In the genomic region with DNA sequence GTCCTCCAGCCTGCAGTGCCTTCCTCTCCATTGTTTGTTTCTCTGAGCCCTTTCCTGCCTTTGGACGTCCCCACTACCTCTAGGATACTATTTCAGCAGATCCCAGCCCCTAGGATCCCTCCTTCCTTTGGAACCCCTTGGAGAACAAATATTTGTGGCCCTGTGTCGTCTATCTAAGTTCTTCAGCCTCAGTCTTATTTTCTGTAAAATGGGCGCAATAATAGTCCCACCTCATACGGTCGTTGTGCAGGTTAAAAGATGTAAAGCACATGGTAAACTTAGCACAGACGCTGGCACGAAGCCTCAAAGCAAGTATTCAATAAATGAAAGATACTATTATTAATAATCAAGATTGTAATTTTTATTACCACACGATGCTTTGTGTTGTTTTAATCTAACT, we compare ENCODE assay signal across 25 cellular contexts.
DNase-seq lines count a peak whose midpoint lies in the region; ATAC-seq, FAIRE-seq and TF ChIP-seq lines count a peak whose summit lies in the region.
"Had no signal": no experiment of that assay in that cellular context is flagged by ENCODE, and none has a peak within 500 bp of the region (broad histone marks: within the 10 kb centered on the region; RNA-seq: fewer than 3 reads in every experiment).

No MANE protein-coding gene starts in this region.

- TF ChIP-seq POLR2A in HepG2 (IDR thresholded peaks at IDR 0.05; ENCODE audit: insufficient read depth in 1 of 2, low read depth in 2 of 2, low read length in 2 of 2) (no peak), right lobe of liver (IDR thresholded peaks at IDR 0.05) (no peak)

- no peak overlapping the region for H3K4me3 Mint-ChIP-seq in glutamatergic neuron (ENCODE audit: unreplicated experiment)
- no peak overlapping the region for H3K4me3 Mint-ChIP-seq in stimulated activated memory B cell treated with anti-CD40 and anti-IgM and Interleukin-4, amounts not matched to agents 10 μg/mL and 1 μg/mL and 100 μg/mL, for 72 hours
- no peak overlapping the region for H3K4me3 Mint-ChIP-seq in activated naive CD4-positive, alpha-beta T cell treated with anti-CD3 and anti-CD28 coated beads, Interleukin-2, amount 10 ng/mL, durations not matched to agents 7 days and 5 days
- H3K4me3 Mint-ChIP-seq: B cell; CD4-positive, alpha-beta T cell; CD8-positive, alpha-beta T cell had no signal

- H3K9me3 ChIP-seq in HepG2 (ENCODE audit: low read length) (no peaks in the 10 kb centered on the region), right lobe of liver (no peaks in the 10 kb centered on the region)
- H3K9me3 ChIP-seq: A549; BLaER1 treated with 17β-estradiol and CSF1 and Interleukin-3, amounts not matched to agents 10 nM and 100 nM; Caco-2 had no signal

- TF ChIP-seq EP300 in HepG2 (IDR thresholded peaks at IDR 0.05; ENCODE audit: low read depth in 2 of 2, low read length in 2 of 2) (no peak), HepG2 (CRISPR knock-in tag; IDR thresholded peaks at IDR 0.05; ENCODE audit: borderline replicate concordance) (no peak)

- no peaks in the 10 kb centered on the region for H4K20me1 ChIP-seq in HepG2 (ENCODE audit: insufficient read depth, low read length)
- H4K20me1 ChIP-seq: BLaER1 treated with 17β-estradiol and CSF1 and Interleukin-3, amounts not matched to agents 10 nM and 100 nM had no signal

- H3K4me1 Mint-ChIP-seq in glutamatergic neuron (ENCODE audit: low read depth, unreplicated experiment), result peaks cover 10% of the 10 kb centered on the region
- no peaks in the 10 kb centered on the region for H3K4me1 Mint-ChIP-seq in stimulated activated memory B cell treated with anti-CD40 and anti-IgM and Interleukin-4, amounts not matched to agents 10 μg/mL and 1 μg/mL and 100 μg/mL, for 72 hours
- no peaks in the 10 kb centered on the region for H3K4me1 Mint-ChIP-seq in activated naive CD4-positive, alpha-beta T cell treated with anti-CD3 and anti-CD28 coated beads, Interleukin-2, amount 10 ng/mL, durations not matched to agents 7 days and 5 days
- H3K4me1 Mint-ChIP-seq: B cell had no signal

- H3K4me1 ChIP-seq in HepG2 (ENCODE audit: insufficient read depth, low read length) (no peaks in the 10 kb centered on the region), right lobe of liver (no peaks in the 10 kb centered on the region)
- H3K4me1 ChIP-seq: A549, Caco-2 had no signal

- WGBS in HepG2 (ENCODE audit: low lambda C conversion rate), result 43% methylated on average over 8 of the region's 8 CpGs
- 67% methylated on average over 8 of the region's 8 CpGs for WGBS in right lobe of liver (ENCODE audit: insufficient coverage, low coverage, low lambda C conversion rate, missing lambda C conversion rate)

- TF ChIP-seq CTCF in HepG2 (CRISPR knock-in tag; IDR thresholded peaks at IDR 0.05) (no peak), right lobe of liver (IDR thresholded peaks at IDR 0.05) (no peak), glutamatergic neuron (IDR thresholded peaks at IDR 0.05; ENCODE audit: partially characterized antibody, unreplicated experiment) (no peak)

- no peak for FAIRE-seq in HepG2 (lab: Jason Lieb, UNC)
- FAIRE-seq: A549, D721Med, GM12878, GM12892, GM18507 had no signal

- no peaks in the 10 kb centered on the region for H3K79me2 ChIP-seq in HepG2 (ENCODE audit: insufficient read depth, low read length)

- DNase-seq in HepG2 (ENCODE audit: low spot score) (no peak), right lobe of liver (no peak), glutamatergic neuron (no peak)
- DNase-seq in activated naive CD4-positive, alpha-beta T cell treated with anti-CD3 and anti-CD28 coated beads, Interleukin-2, amount 10 ng/mL, durations not matched to agents 7 days and 5 days, result no peak
- DNase-seq: AML-193; Caco-2; Calu3; CD4-positive, alpha-beta T cell; CD8-positive, alpha-beta T cell; DMS153; DMS53; DMS79; DND-41; EL; GDM1 had no signal

- TF ChIP-seq RAD21 in HepG2 (CRISPR knock-in tag; IDR thresholded peaks at IDR 0.05), result no peak

- H2AFZ ChIP-seq in HepG2 (ENCODE audit: low read length), result no peak overlapping the region

- no TSS peak for BruUV-seq in HepG2 (replicated peaks; lab: Mats Ljungman, UMichigan)

- in situ Hi-C loops in HepG2 (cut with HindIII; ENCODE audit: extremely low pct_ligation_motif_present, low pct_unique_long_range_greater_than_20kb), result loop anchor here (5.0 kb wide), 1 partner anchor 165 kb away; no protein-coding TSS in a partner anchor

- no peak overlapping the region for H3K9ac ChIP-seq in HepG2 (ENCODE audit: insufficient read depth, low read depth, low read length)
- H3K9ac ChIP-seq: BLaER1 treated with 17β-estradiol and CSF1 and Interleukin-3, amounts not matched to agents 10 nM and 100 nM had no signal

- ATAC-seq in HepG2, result no peak
- no peak for ATAC-seq in right lobe of liver
- ATAC-seq in stimulated activated memory B cell treated with anti-CD40 and anti-IgM and Interleukin-4, amounts not matched to agents 10 μg/mL and 1 μg/mL and 100 μg/mL, for 72 hours, result no peak
- ATAC-seq: A549; CD8-positive, alpha-beta T cell; GM12878 had no signal

- no peaks in the 10 kb centered on the region for H3K36me3 Mint-ChIP-seq in glutamatergic neuron (ENCODE audit: unreplicated experiment)
- H3K36me3 Mint-ChIP-seq in stimulated activated memory B cell treated with anti-CD40 and anti-IgM and Interleukin-4, amounts not matched to agents 10 μg/mL and 1 μg/mL and 100 μg/mL, for 72 hours, result no peaks in the 10 kb centered on the region
- no peaks in the 10 kb centered on the region for H3K36me3 Mint-ChIP-seq in activated naive CD4-positive, alpha-beta T cell treated with anti-CD3 and anti-CD28 coated beads, Interleukin-2, amount 10 ng/mL, durations not matched to agents 7 days and 5 days
- H3K36me3 Mint-ChIP-seq: CD8-positive, alpha-beta T cell had no signal

- H3K27me3 Mint-ChIP-seq in glutamatergic neuron (ENCODE audit: unreplicated experiment), result peaks cover 2% of the 10 kb centered on the region
- peaks cover 47% of the 10 kb centered on the region for H3K27me3 Mint-ChIP-seq in stimulated activated memory B cell treated with anti-CD40 and anti-IgM and Interleukin-4, amounts not matched to agents 10 μg/mL and 1 μg/mL and 100 μg/mL, for 72 hours
- H3K27me3 Mint-ChIP-seq in activated naive CD4-positive, alpha-beta T cell treated with anti-CD3 and anti-CD28 coated beads, Interleukin-2, amount 10 ng/mL, durations not matched to agents 7 days and 5 days, result peaks cover 36% of the 10 kb centered on the region

- no peak overlapping the region for H3K4me3 ChIP-seq in HepG2 (replicated peaks in 1 of 3; ENCODE audit: insufficient read depth in 1 of 3, low read depth in 2 of 3, low read length in 3 of 3)
- no peak overlapping the region for H3K4me3 ChIP-seq in right lobe of liver
- H3K4me3 ChIP-seq: A549; BLaER1 treated with 17β-estradiol and CSF1 and Interleukin-3, amounts not matched to agents 10 nM and 100 nM; GM12878 had no signal

- POLR2A ChIA-PET in HepG2 (lab: Yijun Ruan, JAX), result no interaction called here

- H3K27me3 ChIP-seq in HepG2 (ENCODE audit: control insufficient read depth in 1 of 2, insufficient read depth in 2 of 2, low read length in 2 of 2), result no peaks in the 10 kb centered on the region
- H3K27me3 ChIP-seq in right lobe of liver, result no peaks in the 10 kb centered on the region
- H3K27me3 ChIP-seq: BLaER1 treated with 17β-estradiol and CSF1 and Interleukin-3, amounts not matched to agents 10 nM and 100 nM had no signal

- H3K27ac Mint-ChIP-seq in glutamatergic neuron (ENCODE audit: unreplicated experiment), result peak overlapping the region; percentile 19
- no peak overlapping the region for H3K27ac Mint-ChIP-seq in stimulated activated memory B cell treated with anti-CD40 and anti-IgM and Interleukin-4, amounts not matched to agents 10 μg/mL and 1 μg/mL and 100 μg/mL, for 72 hours
- no peak overlapping the region for H3K27ac Mint-ChIP-seq in activated naive CD4-positive, alpha-beta T cell treated with anti-CD3 and anti-CD28 coated beads, Interleukin-2, amount 10 ng/mL, durations not matched to agents 7 days and 5 days
- H3K27ac Mint-ChIP-seq: B cell; CD4-positive, alpha-beta T cell; CD8-positive, alpha-beta T cell had no signal

- CTCF ChIA-PET in HepG2 (lab: Yijun Ruan, JAX; ENCODE audit: low intra/inter-chr PET ratio, low total read pairs), result no interaction called here
- CTCF ChIA-PET in activated naive CD4-positive, alpha-beta T cell treated with anti-CD3 and anti-CD28 coated beads, Interleukin-2, amount 10 ng/mL, durations not matched to agents 7 days and 5 days (lab: Charles Lee), result interaction anchor here (1.9 kb wide), 1 partner anchor 166 kb away, joined by 6 read pairs; no protein-coding TSS in a partner anchor

- no peaks in the 10 kb centered on the region for H3K36me3 ChIP-seq in HepG2 (replicated peaks in 1 of 2; ENCODE audit: control insufficient read depth in 1 of 2, insufficient read depth in 2 of 2, low read length in 2 of 2)
- no peaks in the 10 kb centered on the region for H3K36me3 ChIP-seq in right lobe of liver
- H3K36me3 ChIP-seq: BLaER1 treated with 17β-estradiol and CSF1 and Interleukin-3, amounts not matched to agents 10 nM and 100 nM had no signal

- no peak overlapping the region for H3K27ac ChIP-seq in HepG2 (ENCODE audit: extremely low read length, insufficient read depth, low read length)
- H3K27ac ChIP-seq in right lobe of liver, result no peak overlapping the region
- H3K27ac ChIP-seq: 22Rv1; A549; BLaER1 treated with 17β-estradiol and CSF1 and Interleukin-3, amounts not matched to agents 10 nM and 100 nM; C4-2B had no signal

- intact Hi-C loops in HepG2 (cut with micrococcal nuclease; ENCODE audit: unreplicated experiment) (no loop called here), right lobe of liver (cut with DNase I) (loop anchor here in 1 of 2 donors (5.0 kb wide), 1 partner anchor 165 kb away; no protein-coding TSS in a partner anchor)

- H3K4me2 ChIP-seq in HepG2 (ENCODE audit: low read depth, low read length), result no peak overlapping the region
- H3K4me2 ChIP-seq: A549; BLaER1 treated with 17β-estradiol and CSF1 and Interleukin-3, amounts not matched to agents 10 nM and 100 nM had no signal

- H3K9me3 Mint-ChIP-seq in glutamatergic neuron (ENCODE audit: unreplicated experiment), result no peaks in the 10 kb centered on the region
- no peaks in the 10 kb centered on the region for H3K9me3 Mint-ChIP-seq in stimulated activated memory B cell treated with anti-CD40 and anti-IgM and Interleukin-4, amounts not matched to agents 10 μg/mL and 1 μg/mL and 100 μg/mL, for 72 hours
- no peaks in the 10 kb centered on the region for H3K9me3 Mint-ChIP-seq in activated naive CD4-positive, alpha-beta T cell treated with anti-CD3 and anti-CD28 coated beads, Interleukin-2, amount 10 ng/mL, durations not matched to agents 7 days and 5 days
- H3K9me3 Mint-ChIP-seq: CD4-positive, alpha-beta T cell; CD8-positive, alpha-beta T cell had no signal

TF ChIP-seq in HepG2, 621 proteins besides CTCF, POLR2A, EP300 and RAD21:
- TF ChIP-seq ZNF264 (CRISPR knock-in tag; IDR thresholded peaks at IDR 0.05) (no peak), ZNF629 (CRISPR knock-in tag; conservative IDR thresholded peaks at IDR 0.05) (peak; percentile 73), MTA1 (CRISPR knock-in tag; IDR thresholded peaks at IDR 0.05; ENCODE audit: borderline replicate concordance) (no peak), ZKSCAN1 (IDR thresholded peaks at IDR 0.05; ENCODE audit: low read length) (no peak)
